Comparison of ENCODE assay signal across 8 cellular contexts in genomic region chr6:87152528-87152950, GRCh38. TPM values are rescaled to one million over a fixed set of nuclear protein-coding genes. Genes with fewer than 3 reads are reported as not detected.
DNase-seq lines count a peak whose midpoint lies in the region; ATAC-seq and TF ChIP-seq lines count a peak whose summit lies in the region.

No MANE protein-coding gene starts in this region.

- H3K36me3 Mint-ChIP-seq in natural killer cell treated with Interleukin-12 subunit alpha and Interleukin-12 subunit beta and Interleukin-15 and Interleukin-18, amount 100 ng/mL, for 72 hours, result peaks cover 6% of the 10 kb centered on the region

- H3K9me3 Mint-ChIP-seq in natural killer cell treated with Interleukin-12 subunit alpha and Interleukin-12 subunit beta and Interleukin-15 and Interleukin-18, amount 100 ng/mL, for 72 hours, result no peaks in the 10 kb centered on the region

- CTCF ChIA-PET in GM10248 (lab: Yijun Ruan, JAX), result interaction anchor here (1.6 to 2.0 kb wide), 3 partner anchors 10 to 74 kb away, joined by 4 to 11 read pairs (median 8); no protein-coding TSS in a partner anchor

- H3K27ac Mint-ChIP-seq in natural killer cell treated with Interleukin-12 subunit alpha and Interleukin-12 subunit beta and Interleukin-15 and Interleukin-18, amount 100 ng/mL, for 72 hours, result peak overlapping the region; percentile 98 to 99

- DNase-seq in NCI-H1694 (lab: John Stamatoyannopoulos, UW) (peak; percentile 43), GM10248 (ENCODE audit: extremely low spot score) (no peak), activated gamma-delta T cell (lab: John Stamatoyannopoulos, UW) (no peak)
- DNase-seq in natural killer cell treated with Interleukin-12 subunit alpha and Interleukin-12 subunit beta and Interleukin-15 and Interleukin-18, amount 100 ng/mL, for 72 hours (ENCODE audit: low spot score), result no peak
- DNase-seq in activated CD4-positive, CD25-positive, alpha-beta regulatory T cell treated with anti-CD3 and anti-CD28 coated beads, Interleukin-2, amount 50 U/mL, for 72 hours, result no peak

- POLR2A ChIA-PET in GM10248 (lab: Yijun Ruan, JAX), result no interaction called here

- peak overlapping the region; percentile 65; the same call in 1 of the 2 replicates for H3K4me3 ChIP-seq in GM08714 (ENCODE audit: low read length)

- peak overlapping the region; percentile 66 for H3K27ac ChIP-seq in cingulate gyrus (ENCODE audit: low read depth, low read length)

- H3K27me3 Mint-ChIP-seq in natural killer cell treated with Interleukin-12 subunit alpha and Interleukin-12 subunit beta and Interleukin-15 and Interleukin-18, amount 100 ng/mL, for 72 hours, result peaks cover 0 to 8% of the 10 kb centered on the region in 2 donors

- peak overlapping the region; percentile 91 for H3K4me3 Mint-ChIP-seq in natural killer cell treated with Interleukin-12 subunit alpha and Interleukin-12 subunit beta and Interleukin-15 and Interleukin-18, amount 100 ng/mL, for 72 hours

- no peak for ATAC-seq in natural killer cell treated with Interleukin-12 subunit alpha and Interleukin-12 subunit beta and Interleukin-15 and Interleukin-18, amount 100 ng/mL, for 72 hours
- no peak for ATAC-seq in HG03196 (IDR thresholded peaks at IDR 0.05; ENCODE audit: unreplicated experiment)

- peaks cover 32 to 40% of the 10 kb centered on the region in 2 donors for H3K4me1 Mint-ChIP-seq in natural killer cell treated with Interleukin-12 subunit alpha and Interleukin-12 subunit beta and Interleukin-15 and Interleukin-18, amount 100 ng/mL, for 72 hours (ENCODE audit: low read depth in 2 of 2)

- no peak for TF ChIP-seq CTCF in GM10248 (IDR thresholded peaks at IDR 0.05; ENCODE audit: control extremely low read depth, extremely low read depth, low read depth, missing control alignments)

RNA-seq across cellular contexts. Expression of gene ZNF292, which starts 2.8 kb away (rescaled TPM):
- 10 to 100 TPM; 63.2 to 65.9 TPM for total RNA-seq in natural killer cell treated with Interleukin-12 subunit alpha and Interleukin-12 subunit beta and Interleukin-15 and Interleukin-18, amount 100 ng/mL, for 72 hours

RNA-seq across cellular contexts. Expression of gene CGA, which starts 57.6 kb away (rescaled TPM):
- not detected for total RNA-seq in natural killer cell treated with Interleukin-12 subunit alpha and Interleukin-12 subunit beta and Interleukin-15 and Interleukin-18, amount 100 ng/mL, for 72 hours
